14 cellular contexts compared by ENCODE assay signal in genomic region chr1:41791667-41792484, GRCh38.
DNase-seq lines count a peak whose midpoint lies in the region; ATAC-seq and TF ChIP-seq lines count a peak whose summit lies in the region.
"Had no signal": no experiment of that assay in that cellular context is flagged by ENCODE, and none has a peak within 500 bp of the region (broad histone marks: within the 10 kb centered on the region; RNA-seq: fewer than 3 reads in every experiment).

No MANE protein-coding gene starts in this region.

- TF ChIP-seq CTCF in foreskin fibroblast (IDR thresholded peaks at IDR 0.05; ENCODE audit: low read depth, low read length): no peak

- peaks cover 51% of the 10 kb centered on the region for H3K4me1 Mint-ChIP-seq in activated CD4-positive, alpha-beta memory T cell treated with anti-CD3 and anti-CD28 coated beads for 36 hours (ENCODE audit: low read depth)
- peaks cover 40 to 41% of the 10 kb centered on the region in 2 donors for H3K4me1 Mint-ChIP-seq in immature natural killer cell

- H3K4me3 Mint-ChIP-seq in activated CD4-positive, alpha-beta memory T cell treated with anti-CD3 and anti-CD28 coated beads for 36 hours: no peak overlapping the region
- peak overlapping the region; percentile 40 to 83 (median 67) for H3K4me3 Mint-ChIP-seq in immature natural killer cell

- no peaks in the 10 kb centered on the region for H3K36me3 Mint-ChIP-seq in activated CD4-positive, alpha-beta memory T cell treated with anti-CD3 and anti-CD28 coated beads for 36 hours
- no peaks in the 10 kb centered on the region for H3K36me3 Mint-ChIP-seq in immature natural killer cell

- ATAC-seq in GM21390 (IDR thresholded peaks at IDR 0.05; ENCODE audit: unreplicated experiment): no peak
- ATAC-seq: heart right ventricle, left lobe of liver, SK-N-SH treated with all-trans-retinoic acid at 6 μM for 48 hours had no signal

- DNase-seq in stimulated activated CD4-positive, alpha-beta T cell treated with anti-CD3 and anti-CD28 coated beads, Interleukin-15, amount 100 ng/mL, for 24 hours: peak; percentile 66
- no peak for DNase-seq in stimulated activated CD4-positive, alpha-beta T cell treated with anti-CD3 and anti-CD28 coated beads, Interleukin-12 subunit alpha, Interleukin-12 subunit beta, amount 100 ng/mL, for 4 hours
- DNase-seq in activated CD4-positive, alpha-beta memory T cell treated with anti-CD3 and anti-CD28 coated beads for 36 hours: peak; percentile 73
- DNase-seq in immature natural killer cell: no peak
- no peak for DNase-seq in NCI-H1105 (lab: John Stamatoyannopoulos, UW)
- no peak for DNase-seq in foreskin fibroblast
- no peak for DNase-seq in DMS 273 treated with DMSO at 0.1 percent for 48 hours (lab: John Stamatoyannopoulos, UW)
- DNase-seq: GF-D8, heart right ventricle, KG1, NCI-H2081 had no signal

- H3K27me3 Mint-ChIP-seq in activated CD4-positive, alpha-beta memory T cell treated with anti-CD3 and anti-CD28 coated beads for 36 hours: no peaks in the 10 kb centered on the region
- H3K27me3 Mint-ChIP-seq in immature natural killer cell (ENCODE audit: low read depth in 3 of 3): peaks cover 0 to 5% (median 0%) of the 10 kb centered on the region in 3 donors

- peak overlapping the region; percentile 78 for H3K27ac Mint-ChIP-seq in activated CD4-positive, alpha-beta memory T cell treated with anti-CD3 and anti-CD28 coated beads for 36 hours
- H3K27ac Mint-ChIP-seq in immature natural killer cell: peak overlapping the region; percentile 54 to 84 (median 70)

- no peak overlapping the region for H3K4me3 ChIP-seq in foreskin fibroblast (ENCODE audit: low read depth in 1 of 2, low read length in 2 of 2)
- H3K4me3 ChIP-seq: heart right ventricle had no signal

- CTCF ChIA-PET in activated CD4-positive, alpha-beta memory T cell treated with anti-CD3 and anti-CD28 coated beads for 36 hours (lab: Charles Lee): interaction anchor here (1.2 to 2.1 kb wide), 7 partner anchors 8 to 382 kb away, joined by 3 to 8 read pairs (median 5); no protein-coding TSS in a partner anchor

- POLR2A ChIA-PET in activated CD4-positive, alpha-beta memory T cell treated with anti-CD3 and anti-CD28 coated beads for 36 hours (lab: Charles Lee): interaction anchor here (0.7 to 1.3 kb wide), 8 partner anchors 9 to 129 kb away, joined by 3 to 4 read pairs (median 3); no protein-coding TSS in a partner anchor

- intact Hi-C loops in activated CD4-positive, alpha-beta memory T cell treated with anti-CD3 and anti-CD28 coated beads for 36 hours (cut with micrococcal nuclease): loop anchor here (1.0 to 5.0 kb wide), 6 partner anchors 7 to 220 kb away; no protein-coding TSS in a partner anchor

- H3K9me3 Mint-ChIP-seq in activated CD4-positive, alpha-beta memory T cell treated with anti-CD3 and anti-CD28 coated beads for 36 hours: no peaks in the 10 kb centered on the region
- no peaks in the 10 kb centered on the region for H3K9me3 Mint-ChIP-seq in immature natural killer cell

Comparison
In these comparisons a context has a peak if more than half of its experiments do, and no peak if none do; other contexts are left out.
1. DNase-seq: peak in stimulated activated CD4-positive, alpha-beta T cell treated with anti-CD3 and anti-CD28 coated beads, Interleukin-15, amount 100 ng/mL, for 24 hours (single experiment) and activated CD4-positive, alpha-beta memory T cell treated with anti-CD3 and anti-CD28 coated beads for 36 hours (single experiment); none in stimulated activated CD4-positive, alpha-beta T cell treated with anti-CD3 and anti-CD28 coated beads, Interleukin-12 subunit alpha, Interleukin-12 subunit beta, amount 100 ng/mL, for 4 hours (single experiment), immature natural killer cell (0 of 3), NCI-H1105 (single experiment), foreskin fibroblast (0 of 2) and DMS 273 treated with DMSO at 0.1 percent for 48 hours (single experiment).